ENCODE assay signal across 18 cellular contexts in genomic region chr7:111788426-111788825, GRCh38.
A peak's percentile ranks its signal among the peaks of the same experiment; 100 is the strongest.
DNase-seq lines count a peak whose midpoint lies in the region; ATAC-seq, FAIRE-seq and TF ChIP-seq lines count a peak whose summit lies in the region.
"Had no signal": no experiment of that assay in that cellular context is flagged by ENCODE, and none has a peak within 500 bp of the region (broad histone marks: within the 10 kb centered on the region; RNA-seq: fewer than 3 reads in every experiment).

No MANE protein-coding gene starts in this region.

- peaks cover 21% of the 10 kb centered on the region for H3K36me3 Mint-ChIP-seq in brain

- H3K9me3 ChIP-seq in mesenchymal stem cell (ENCODE audit: control insufficient read depth, low read length), result no peaks in the 10 kb centered on the region
- no peaks in the 10 kb centered on the region for H3K9me3 ChIP-seq in vagina
- H3K9me3 ChIP-seq in lower lobe of right lung, result no peaks in the 10 kb centered on the region
- H3K9me3 ChIP-seq: colonic mucosa, mucosa of descending colon, thyroid gland had no signal

- no peak overlapping the region for H3K18ac ChIP-seq in mesenchymal stem cell (ENCODE audit: low read depth in 1 of 2, low read length in 2 of 2)

- H3K9me3 Mint-ChIP-seq in brain, result peaks cover 2 to 7% (median 5%) of the 10 kb centered on the region in 5 experiments
- H3K9me3 Mint-ChIP-seq: H9; T-helper 1 cell treated with Interleukin-12 subunit alpha and Interleukin-12 subunit beta and Interleukin-4 antibody, amounts not matched to agents 30 μg/mL and 1 μg/mL, for 36 hours had no signal

- intact Hi-C loops in vagina (cut with DNase I) (no loop called here), lower lobe of right lung (cut with DNase I) (no loop called here)

- FAIRE-seq in D721Med (lab: Jason Lieb, UNC), result peak; percentile 96

- peaks cover 51% of the 10 kb centered on the region for H3K4me1 Mint-ChIP-seq in brain

- no peak for TF ChIP-seq CTCF in D721Med (IDR thresholded peaks at IDR 0.05; ENCODE audit: insufficient read depth, missing control alignments)
- TF ChIP-seq CTCF in brain (conservative IDR thresholded peaks at IDR 0.05), result no peak
- no peak for TF ChIP-seq CTCF in vagina (IDR thresholded peaks at IDR 0.05)
- no peak for TF ChIP-seq CTCF in lower lobe of right lung (IDR thresholded peaks at IDR 0.05)

- H3K4me3 Mint-ChIP-seq in brain, result peak overlapping the region in 2 of 5 experiments; percentile 24 to 29
- H3K4me3 Mint-ChIP-seq: H9; T-helper 1 cell treated with Interleukin-12 subunit alpha and Interleukin-12 subunit beta and Interleukin-4 antibody, amounts not matched to agents 30 μg/mL and 1 μg/mL, for 36 hours had no signal

- no peak for ATAC-seq in lower lobe of right lung
- ATAC-seq: mucosa of descending colon, Right ventricle myocardium inferior had no signal

- no peak overlapping the region for H2BK12ac ChIP-seq in mesenchymal stem cell (ENCODE audit: low read length in 2 of 2)

- H3K27ac ChIP-seq in mesenchymal stem cell (ENCODE audit: low read length, poor library complexity, severe bottlenecking) (no peak overlapping the region), vagina (no peak overlapping the region), lower lobe of right lung (no peak overlapping the region)
- H3K27ac ChIP-seq: colonic mucosa, hepatocyte, thyroid gland had no signal

- no peak for TF ChIP-seq POLR2A in vagina (IDR thresholded peaks at IDR 0.05)

- peak overlapping the region; percentile 32 to 93 (median 53) for H3K27ac Mint-ChIP-seq in brain
- H3K27ac Mint-ChIP-seq: H9; T-helper 1 cell treated with Interleukin-12 subunit alpha and Interleukin-12 subunit beta and Interleukin-4 antibody, amounts not matched to agents 30 μg/mL and 1 μg/mL, for 36 hours had no signal

- H3K4ac ChIP-seq in mesenchymal stem cell (ENCODE audit: low read depth in 1 of 2, low read length in 2 of 2), result no peak overlapping the region

- H3K14ac ChIP-seq in mesenchymal stem cell (ENCODE audit: low read length in 2 of 2), result no peak overlapping the region

- H2BK120ac ChIP-seq in mesenchymal stem cell (ENCODE audit: low read depth, low read length), result no peak overlapping the region

- H2AFZ ChIP-seq in mesenchymal stem cell (ENCODE audit: low read depth, low read length), result no peak overlapping the region
- H2AFZ ChIP-seq: hepatocyte had no signal

- H2BK5ac ChIP-seq in mesenchymal stem cell (ENCODE audit: low read depth, low read length, poor library complexity, severe bottlenecking), result no peak overlapping the region

- no peak overlapping the region for H3K9ac ChIP-seq in mesenchymal stem cell (ENCODE audit: low read length)

- H3K27me3 ChIP-seq in mesenchymal stem cell (ENCODE audit: control insufficient read depth in 1 of 2, insufficient read depth in 1 of 2, low read length in 2 of 2) (no peaks in the 10 kb centered on the region), vagina (no peaks in the 10 kb centered on the region), lower lobe of right lung (ENCODE audit: low read depth) (no peaks in the 10 kb centered on the region)
- H3K27me3 ChIP-seq: colonic mucosa, hepatocyte, thyroid gland had no signal

- H3K27me3 Mint-ChIP-seq in brain, result no peaks in the 10 kb centered on the region

- H3K4me3 ChIP-seq in mesenchymal stem cell (ENCODE audit: insufficient read depth in 1 of 2, low read depth in 1 of 2, low read length in 2 of 2) (no peak overlapping the region), vagina (no peak overlapping the region), lower lobe of right lung (no peak overlapping the region)
- H3K4me3 ChIP-seq: colonic mucosa, hepatocyte, mucosa of descending colon, thyroid gland had no signal

- H4K8ac ChIP-seq in mesenchymal stem cell (ENCODE audit: low read length), result no peak overlapping the region

- H3K36me3 ChIP-seq in mesenchymal stem cell (ENCODE audit: control insufficient read depth in 1 of 2, insufficient read depth in 2 of 2, low read depth in 1 of 2, low read length in 2 of 2) (peaks cover 4 to 15% of the 10 kb centered on the region in 2 experiments), vagina (peaks cover 0 to 9% of the 10 kb centered on the region in 2 donors), lower lobe of right lung (peaks cover 49% of the 10 kb centered on the region)
- H3K36me3 ChIP-seq: colonic mucosa, thyroid gland had no signal

- no peak overlapping the region for H3K4me2 ChIP-seq in mesenchymal stem cell (ENCODE audit: low read length, poor library complexity, severe bottlenecking)
- H3K4me2 ChIP-seq: hepatocyte had no signal

- WGBS in mesenchymal stem cell, result 68% methylated on average over 6 of the region's 6 CpGs

- no peak overlapping the region for H3K23ac ChIP-seq in mesenchymal stem cell (ENCODE audit: low read length in 2 of 2)

- no peak overlapping the region for H2BK15ac ChIP-seq in mesenchymal stem cell (ENCODE audit: low read depth, poor library complexity, severe bottlenecking)

- peaks cover 2% of the 10 kb centered on the region for H3K79me1 ChIP-seq in mesenchymal stem cell (replicated peaks; ENCODE audit: low read length, poor library complexity, severe bottlenecking)

- no peak overlapping the region for H2AK5ac ChIP-seq in mesenchymal stem cell (ENCODE audit: low read length, severe bottlenecking)

- H4K91ac ChIP-seq in mesenchymal stem cell (ENCODE audit: low read length), result no peak overlapping the region

- H3K4me1 ChIP-seq in mesenchymal stem cell (ENCODE audit: control insufficient read depth, insufficient read depth, low read depth, low read length) (peaks cover 5% of the 10 kb centered on the region), vagina (no peaks in the 10 kb centered on the region), lower lobe of right lung (no peaks in the 10 kb centered on the region)
- H3K4me1 ChIP-seq: colonic mucosa had no signal

- DNase-seq in D721Med (ENCODE audit: insufficient read length, low spot score) (peak; percentile 27), NCI-H1105 (lab: John Stamatoyannopoulos, UW) (peak; percentile 10), mesenchymal stem cell (peak; percentile 43), SKM-1 treated with dmso at 0.1 percent for 144 hours (lab: John Stamatoyannopoulos, UW; ENCODE audit: unreplicated experiment) (no peak), vagina (ENCODE audit: extremely low spot score in 2 of 2) (no peak), lower lobe of right lung (no peak)
- DNase-seq in central memory CD4-positive, alpha-beta T cell, result no peak
- DNase-seq: activated CD4-positive, CD25-positive, alpha-beta regulatory T cell; colonic mucosa; H9; mucosa of descending colon; NCI-H2081 treated with DMSO at 0.1 percent for 48 hours; stimulated activated CD4-positive, alpha-beta T cell treated with anti-CD3 and anti-CD28 coated beads, Interleukin-4, amount 100 ng/mL, for 4 hours; thyroid gland had no signal

Comparison
In these comparisons a context has a peak if more than half of its experiments do, and no peak if none do; other contexts are left out.
1. DNase-seq: peak in D721Med (single experiment), NCI-H1105 (single experiment) and mesenchymal stem cell (single experiment); none in SKM-1 treated with dmso at 0.1 percent for 144 hours (single experiment), vagina (0 of 2), lower lobe of right lung (single experiment) and central memory CD4-positive, alpha-beta T cell (single experiment).